1 cellular context compared by ENCODE assay signal in genomic region chr4:86939123-86939522, GRCh38.
TF ChIP-seq lines count a peak whose summit lies in the region.

No MANE protein-coding gene starts in this region.

TF ChIP-seq in H1, 55 proteins besides CTCF, POLR2A, EP300 and RAD21:
- TF ChIP-seq KDM1A (IDR thresholded peaks at IDR 0.05; ENCODE audit: borderline replicate concordance, low read length), result no peak
- no peak for TF ChIP-seq HDAC2 (IDR thresholded peaks at IDR 0.05; ENCODE audit: borderline replicate concordance in 1 of 2, low read depth in 2 of 2, low read length in 2 of 2)
- TF ChIP-seq POLR2AphosphoS5 (IDR thresholded peaks at IDR 0.05; ENCODE audit: low read depth, low read length), result no peak
- TF ChIP-seq JUND (IDR thresholded peaks at IDR 0.05; ENCODE audit: low read length), result no peak
- no peak for TF ChIP-seq RBBP5 (IDR thresholded peaks at IDR 0.05; ENCODE audit: borderline replicate concordance, low read depth, low read length)
- TF ChIP-seq RNF2 (IDR thresholded peaks at IDR 0.05; ENCODE audit: borderline replicate concordance, low read depth, low read length, missing control alignments, poor library complexity, severe bottlenecking), result no peak
- no peak for TF ChIP-seq KDM4A (IDR thresholded peaks at IDR 0.05; ENCODE audit: low read depth, low read length, severe bottlenecking)
- no peak for TF ChIP-seq FOSL1 (IDR thresholded peaks at IDR 0.05; ENCODE audit: insufficient read depth, low read depth, low read length)
- no peak for TF ChIP-seq HDAC6 (IDR thresholded peaks at IDR 0.05; ENCODE audit: low read depth, low read length)
